Comparison of ENCODE assay signal across 15 cellular contexts in the genomic region with DNA sequence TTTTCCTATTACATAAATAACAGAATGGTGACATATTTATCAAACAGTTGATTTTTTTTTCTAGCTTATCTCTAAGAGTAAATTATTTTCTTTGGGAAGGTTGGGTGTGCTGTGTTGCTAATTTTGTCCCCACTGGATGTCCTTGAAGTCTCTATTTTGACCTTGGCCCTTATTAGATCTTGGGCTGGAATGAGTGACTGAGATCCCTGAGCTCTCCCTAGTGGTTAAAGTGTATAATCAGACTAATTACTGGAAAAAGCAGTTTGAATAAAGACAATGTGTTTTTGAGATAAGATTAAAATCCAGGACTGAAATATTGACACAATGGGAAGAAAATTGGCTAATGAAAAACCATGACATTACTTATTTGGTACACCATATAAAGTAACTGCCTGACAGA. TPM values are rescaled to one million over a fixed set of nuclear protein-coding genes. Genes with fewer than 3 reads are reported as not detected.
DNase-seq lines count a peak whose midpoint lies in the region; ATAC-seq, FAIRE-seq and TF ChIP-seq lines count a peak whose summit lies in the region.
"Had no signal": no experiment of that assay in that cellular context is flagged by ENCODE, and none has a peak within 500 bp of the region (broad histone marks: within the 10 kb centered on the region; RNA-seq: fewer than 3 reads in every experiment).

No MANE protein-coding gene starts in this region.

- H3K9me3 ChIP-seq in A549 (no peaks in the 10 kb centered on the region), OCI-LY1 (ENCODE audit: low read length) (no peaks in the 10 kb centered on the region), H1 (ENCODE audit: insufficient read depth in 2 of 2, low read depth in 1 of 2, low read length in 1 of 2) (no peaks in the 10 kb centered on the region)

- no peaks in the 10 kb centered on the region for H3K79me1 ChIP-seq in H1 (ENCODE audit: low read depth, low read length)

- no peak overlapping the region for H2BK15ac ChIP-seq in H1 (ENCODE audit: low read length)

- H3K9ac ChIP-seq in OCI-LY1 (ENCODE audit: low read length), result no peak overlapping the region
- no peak overlapping the region for H3K9ac ChIP-seq in H1 (replicated peaks in 1 of 4; ENCODE audit: extremely low read depth in 1 of 4, low read depth in 3 of 4, low read length in 3 of 4)

- no peak for TF ChIP-seq POLR2A in A549 (IDR thresholded peaks at IDR 0.05; ENCODE audit: low read length)
- no peak for TF ChIP-seq POLR2A in H1 (IDR thresholded peaks at IDR 0.05; ENCODE audit: control extremely low read depth in 1 of 2, low read depth in 2 of 2, low read length in 2 of 2)
- TF ChIP-seq POLR2A in GM12891 (IDR thresholded peaks at IDR 0.05; ENCODE audit: low read depth, low read length), result no peak

- no peak overlapping the region for H2BK120ac ChIP-seq in H1 (replicated peaks; ENCODE audit: low read depth, low read length)

- no peak overlapping the region for H4K5ac ChIP-seq in H1 (ENCODE audit: insufficient read length, low read depth, low read length)

- no peak overlapping the region for H2BK20ac ChIP-seq in H1 (ENCODE audit: low read length)

- H3K4me1 ChIP-seq in A549 (no peaks in the 10 kb centered on the region; the same call in 2 of the 3 replicates), OCI-LY1 (ENCODE audit: insufficient read depth, low read length, severe bottlenecking) (no peaks in the 10 kb centered on the region), H1 (replicated peaks in 1 of 4; ENCODE audit: control insufficient read depth in 3 of 4, insufficient read depth in 4 of 4, low read length in 3 of 4) (no peaks in the 10 kb centered on the region; a peak in 1 of 7 replicates)

- H3K4me2 ChIP-seq in A549 (no peak overlapping the region), OCI-LY1 (ENCODE audit: low read length) (no peak overlapping the region), H1 (ENCODE audit: insufficient read depth in 1 of 2, low read depth in 2 of 2, low read length in 2 of 2) (no peak overlapping the region)

- no peaks in the 10 kb centered on the region for H4K20me1 ChIP-seq in OCI-LY1 (ENCODE audit: insufficient read depth, low read length)
- no peaks in the 10 kb centered on the region for H4K20me1 ChIP-seq in H1 (replicated peaks in 1 of 2; ENCODE audit: control insufficient read depth in 1 of 2, insufficient read depth in 2 of 2, low read length in 2 of 2)

- peak in 1 of 2 experiments; percentile 26; a peak in 1 of 5 replicates for TF ChIP-seq RAD21 in A549 (conservative IDR thresholded peaks at IDR 0.05 in 1 of 2, IDR thresholded peaks at IDR 0.05 in 1 of 2)
- peak; percentile 65 to 67 for TF ChIP-seq RAD21 in H1 (IDR thresholded peaks at IDR 0.05 in 1 of 2, conservative IDR thresholded peaks at IDR 0.05 in 1 of 2; ENCODE audit: low read depth in 2 of 2, low read length in 2 of 2)

- H3K18ac ChIP-seq in H1 (ENCODE audit: extremely low read depth, low read length), result no peak overlapping the region

- H3K9me2 ChIP-seq in OCI-LY1 (ENCODE audit: low read depth, low read length), result no peaks in the 10 kb centered on the region

- DNase-seq in A549 (ENCODE audit: low read depth in 1 of 2, low spot score in 1 of 2) (no peak), H1 (ENCODE audit: low read depth in 1 of 2, low spot score in 2 of 2) (no peak), NCI-H1694 (lab: John Stamatoyannopoulos, UW) (no peak), RCC 7860 (ENCODE audit: low spot score) (no peak), GM12891 (ENCODE audit: insufficient read length, low spot score) (no peak)
- DNase-seq in stimulated activated naive CD8-positive, alpha-beta T cell treated with anti-CD3 and anti-CD28 coated beads, Interleukin-15, Interleukin-2, amounts not matched to agents 100 U/mL and 50 U/mL, for 24 hours, result no peak
- DNase-seq: activated naive CD4-positive, alpha-beta T cell treated with anti-CD3 and anti-CD28 coated beads, Interleukin-2, amount 10 ng/mL, durations not matched to agents 7 days and 5 days; C1 segment of cervical spinal cord; effector memory CD8-positive, alpha-beta T cell; H7; natural killer cell; NCI-H1092 treated with DMSO at 0.1 percent for 48 hours; stimulated activated naive CD8-positive, alpha-beta T cell treated with anti-CD3 and anti-CD28 coated beads, Interleukin-15, amount 100 ng/mL, for 72 hours had no signal

- no peak overlapping the region for H3K14ac ChIP-seq in H1 (ENCODE audit: insufficient read length)

- H2BK12ac ChIP-seq in H1 (ENCODE audit: low read depth, low read length), result no peak overlapping the region

- POLR2A ChIA-PET in A549 (lab: Yijun Ruan, JAX), result no interaction called here
- POLR2A ChIA-PET in H1 (lab: Charles Lee; ENCODE audit: partially characterized antibody), result interaction anchor here (0.6 kb wide), 1 partner anchor 43 kb away, joined by 3 read pairs; no protein-coding TSS in a partner anchor

- H3K27me3 ChIP-seq in OCI-LY1 (ENCODE audit: insufficient read depth, low read length) (no peaks in the 10 kb centered on the region), H1 (replicated peaks in 1 of 4; ENCODE audit: control insufficient read depth in 3 of 4, extremely low read depth in 1 of 4, insufficient read depth in 3 of 4, low read length in 3 of 4) (no peaks in the 10 kb centered on the region)

- no peak for ATAC-seq in A549
- ATAC-seq in GM18498 (IDR thresholded peaks at IDR 0.05; ENCODE audit: unreplicated experiment), result peak; percentile 52
- no peak for ATAC-seq in stimulated activated naive CD8-positive, alpha-beta T cell treated with anti-CD3 and anti-CD28 coated beads, Interleukin-15, Interleukin-2, amounts not matched to agents 100 U/mL and 50 U/mL, for 24 hours
- ATAC-seq: effector memory CD8-positive, alpha-beta T cell; natural killer cell; stimulated activated naive CD8-positive, alpha-beta T cell treated with anti-CD3 and anti-CD28 coated beads, Interleukin-15, amount 100 ng/mL, for 72 hours had no signal

- H3K23ac ChIP-seq in H1 (ENCODE audit: insufficient read length), result no peak overlapping the region

- H2AFZ ChIP-seq in OCI-LY1 (ENCODE audit: low read length) (no peak overlapping the region), H1 (ENCODE audit: low read length) (no peak overlapping the region)

- no peak overlapping the region for H3K4me3 ChIP-seq in A549
- no peak overlapping the region for H3K4me3 ChIP-seq in OCI-LY1 (ENCODE audit: low read depth, low read length, poor library complexity, severe bottlenecking)
- H3K4me3 ChIP-seq in H1 (ENCODE audit: extremely low read depth in 1 of 4, insufficient read depth in 2 of 4, low read depth in 3 of 4, low read length in 4 of 4), result no peak overlapping the region

- H4K91ac ChIP-seq in H1 (replicated peaks; ENCODE audit: insufficient read length, low read length), result no peak overlapping the region

- CTCF ChIA-PET in A549 (lab: Yijun Ruan, JAX) (no interaction called here), H1 (lab: Charles Lee; ENCODE audit: partially characterized antibody) (interaction anchor here (0.6 to 2.2 kb wide), 16 partner anchors 8 to 1802 kb away, joined by 3 to 12 read pairs (median 4); no protein-coding TSS in a partner anchor)

- no peaks in the 10 kb centered on the region for H3K23me2 ChIP-seq in H1 (ENCODE audit: low read depth, low read length)

- H3F3A ChIP-seq in OCI-LY1 (ENCODE audit: insufficient read depth, low read length), result no peaks in the 10 kb centered on the region

- H3K27ac ChIP-seq in A549, result no peak overlapping the region
- no peak overlapping the region for H3K27ac ChIP-seq in OCI-LY1 (ENCODE audit: low read depth, low read length, poor library complexity, severe bottlenecking)
- H3K27ac ChIP-seq in H1 (ENCODE audit: low read depth, low read length), result no peak overlapping the region

- TF ChIP-seq EP300 in A549 (IDR thresholded peaks at IDR 0.05) (no peak), H1 (IDR thresholded peaks at IDR 0.05; ENCODE audit: borderline replicate concordance in 1 of 2, low read depth in 2 of 2, low read length in 2 of 2) (no peak)

- no peak for FAIRE-seq in A549 (lab: Jason Lieb, UNC)
- no peak for FAIRE-seq in H1 (lab: Jason Lieb, UNC)
- no peak for FAIRE-seq in RCC 7860 (lab: Jason Lieb, UNC)
- FAIRE-seq in GM12891 (lab: Jason Lieb, UNC), result no peak

- H3K36me3 ChIP-seq in OCI-LY1 (ENCODE audit: insufficient read depth, low read length) (no peaks in the 10 kb centered on the region), H1 (ENCODE audit: control insufficient read depth in 2 of 4, insufficient read depth in 4 of 4, low read length in 3 of 4) (no peaks in the 10 kb centered on the region)

- no peak overlapping the region for H4K8ac ChIP-seq in H1 (ENCODE audit: extremely low read depth, insufficient read depth, low read length)

- no peak overlapping the region for H3K4ac ChIP-seq in H1 (replicated peaks; ENCODE audit: insufficient read length, low read depth, low read length)

- no peaks in the 10 kb centered on the region for H3K79me2 ChIP-seq in OCI-LY1 (ENCODE audit: insufficient read depth, low read length)
- H3K79me2 ChIP-seq in H1 (ENCODE audit: control insufficient read depth in 1 of 2, insufficient read depth in 2 of 2, low read length in 2 of 2), result no peaks in the 10 kb centered on the region

- TF ChIP-seq CTCF in A549 (IDR thresholded peaks at IDR 0.05) (peak; percentile 24; the same call in 2 of the 3 replicates), OCI-LY1 (IDR thresholded peaks at IDR 0.05; ENCODE audit: low read length) (peak; percentile 39), H1 (IDR thresholded peaks at IDR 0.05; ENCODE audit: control extremely low read depth in 1 of 3, insufficient read depth in 1 of 3, low read depth in 1 of 3, low read length in 3 of 3) (peak in 2 of 3 experiments; percentile 32 to 38; a peak in 2 of 4 replicates)

- no peak overlapping the region for H2AK5ac ChIP-seq in H1 (ENCODE audit: low read depth, low read length)

- H3K56ac ChIP-seq in H1 (replicated peaks; ENCODE audit: insufficient read length, low read depth, low read length), result no peak overlapping the region

- H2BK5ac ChIP-seq in H1 (ENCODE audit: low read depth, low read length), result no peak overlapping the region

RNA-seq across cellular contexts. Expression of gene AASDHPPT, which starts 56.1 kb away (rescaled TPM):
- polyA plus RNA-seq in A549 (2011; rRNA removed) (43.4 and 68.1 TPM in 2 replicates), A549 (2017; fragmentation: RNase III; extraction: RNeasy Plus Mini Kit Qiagen cat#74134 plus additional on column Dnase treatment) (39.8 to 42.6 TPM (median 40.5 TPM) in 3 replicates), H1 (2011; rRNA removed) (10.9 and 15.7 TPM in 2 replicates)
- polyA plus RNA-seq in A549 (2012; cell fraction: cytosol; rRNA removed), result 22.5 and 23.5 TPM in 2 replicates
- 8.7 and 12.1 TPM in 2 replicates for polyA plus RNA-seq in A549 (2012; cell fraction: nucleus; rRNA removed)
- polyA minus RNA-seq in A549 (2011; rRNA and poly(A)+ RNA removed), result 13.2 and 15.1 TPM in 2 replicates
- total RNA-seq in H1 (2021; fragmentation: NEBNext Ultra II Directional; extraction: Animal tissue kit (Norgen Biotek cat#: 25700)), result 41.1 and 42.2 TPM in 2 replicates
- 23.1 TPM for polyA plus RNA-seq in H1 (2011; cell fraction: cytosol; rRNA removed)
- polyA plus RNA-seq in H1 (2011; cell fraction: nucleus; rRNA removed), result 12.6 TPM
- 23.0 to 38.7 TPM (median 27.1 TPM) in 4 replicates for polyA plus RNA-seq in H1 (2012, experiment 1 of 2)
- 1.9 TPM for polyA plus RNA-seq in H1 (2012, experiment 2 of 2)
- polyA plus RNA-seq in H1 (2013, experiment 1 of 2), result 20.8 TPM
- polyA plus RNA-seq in H1 (2013, experiment 2 of 2), result 21.2 TPM
- polyA minus RNA-seq in H1 (2011; rRNA and poly(A)+ RNA removed), result 18.2 TPM in 2 replicates
- 24.9 TPM for polyA minus RNA-seq in H1 (2011; cell fraction: cytosol; rRNA and poly(A)+ RNA removed)
- polyA minus RNA-seq in H1 (2011; cell fraction: nucleus; rRNA and poly(A)+ RNA removed), result 40.3 TPM
- polyA plus RNA-seq in GM12891 (2012; ENCODE audit: low read depth, missing spikeins), result 25.1 TPM

RNA-seq across cellular contexts. Expression of gene KBTBD3, which starts 56.4 kb away (rescaled TPM):
- polyA plus RNA-seq in A549 (2011; rRNA removed) (6.9 and 9.4 TPM in 2 replicates), A549 (2017; fragmentation: RNase III; extraction: RNeasy Plus Mini Kit Qiagen cat#74134 plus additional on column Dnase treatment) (3.3 to 3.7 TPM (median 3.4 TPM) in 3 replicates), H1 (2011; rRNA removed) (0.64 and 1.2 TPM in 2 replicates)
- polyA plus RNA-seq in A549 (2012; cell fraction: cytosol; rRNA removed), result 0.52 and 0.60 TPM in 2 replicates
- 0.24 TPM in 2 replicates for polyA plus RNA-seq in A549 (2012; cell fraction: nucleus; rRNA removed)
- polyA minus RNA-seq in A549 (2011; rRNA and poly(A)+ RNA removed), result 1.5 and 6.2 TPM in 2 replicates
- total RNA-seq in H1 (2021; fragmentation: NEBNext Ultra II Directional; extraction: Animal tissue kit (Norgen Biotek cat#: 25700)), result 4.2 and 6.1 TPM in 2 replicates
- polyA plus RNA-seq in H1 (2011; cell fraction: cytosol; rRNA removed), result 1.4 TPM
- polyA plus RNA-seq in H1 (2011; cell fraction: nucleus; rRNA removed), result 1.1 TPM
- polyA plus RNA-seq in H1 (2012, experiment 1 of 2), result 1.2 to 3.2 TPM (median 2.4 TPM) in 4 replicates
- polyA plus RNA-seq in H1 (2012, experiment 2 of 2), result 0.39 TPM
- 2.6 TPM for polyA plus RNA-seq in H1 (2013, experiment 1 of 2)
- polyA plus RNA-seq in H1 (2013, experiment 2 of 2), result 2.3 TPM
- 5.1 and 6.2 TPM in 2 replicates for polyA minus RNA-seq in H1 (2011; rRNA and poly(A)+ RNA removed)
- polyA minus RNA-seq in H1 (2011; cell fraction: cytosol; rRNA and poly(A)+ RNA removed), result 0.81 TPM
- polyA minus RNA-seq in H1 (2011; cell fraction: nucleus; rRNA and poly(A)+ RNA removed), result 9.2 TPM
- 2.6 TPM for polyA plus RNA-seq in GM12891 (2012; ENCODE audit: low read depth, missing spikeins)

Comparison
In these comparisons a context has a peak if more than half of its experiments do, and no peak if none do; other contexts are left out.
1. Of the 18 proteins assayed by ChIP-seq in both H1 and A549: peak only in H1: none; only in A549: none; in both: CTCF; in neither: 16; mixed calls (peak in some experiments, not most) for 1.